Comparison of ENCODE assay signal across 15 cellular contexts in the genomic region with DNA sequence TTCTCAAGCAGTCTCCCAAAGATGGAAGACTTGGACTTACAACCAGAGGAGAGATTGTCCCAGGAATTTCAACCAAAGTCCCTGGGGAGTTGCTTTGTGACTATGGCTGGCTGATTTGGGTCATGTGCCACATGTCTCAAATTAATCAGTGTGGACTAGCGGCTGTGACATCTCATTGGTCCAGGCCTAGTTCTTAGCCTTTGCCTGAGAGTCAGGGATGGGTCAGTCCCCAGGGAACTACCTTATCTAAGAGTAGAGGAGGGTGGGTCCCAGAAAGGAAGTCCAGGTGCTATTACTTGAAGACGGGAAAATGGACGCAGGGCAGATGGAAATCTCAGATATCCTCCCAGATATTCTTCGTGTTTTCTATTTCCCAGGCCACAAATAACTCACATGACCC.
"Had no signal": no experiment of that assay in that cellular context is flagged by ENCODE, and none has a peak within 500 bp of the region (broad histone marks: within the 10 kb centered on the region; RNA-seq: fewer than 3 reads in every experiment).

No MANE protein-coding gene starts in this region.

- H3K4me1 ChIP-seq: upper lobe of left lung, uterus had no signal

- H3K36me3 ChIP-seq: left ventricle myocardium inferior, upper lobe of left lung, uterus had no signal

- DNase-seq: dorsolateral prefrontal cortex; effector CD8-positive, alpha-beta T cell; foreskin melanocyte; kidney; left cardiac atrium; left ventricle myocardium inferior; mesendoderm; naive thymus-derived CD4-positive, alpha-beta T cell; nephron progenitor cell; stimulated activated CD4-positive, alpha-beta T cell treated with anti-CD3 and anti-CD28 coated beads, Interleukin-4, amount 100 ng/mL, for 24 hours; upper lobe of left lung; uterus had no signal

- ATAC-seq: naive thymus-derived CD4-positive, alpha-beta T cell; stimulated activated memory B cell treated with anti-CD40 and anti-IgM and Interleukin-4, amounts not matched to agents 10 μg/mL and 1 μg/mL and 100 μg/mL, for 72 hours had no signal

- H2AFZ ChIP-seq: hepatocyte had no signal

- H3K27ac ChIP-seq: hepatocyte, left ventricle myocardium inferior, upper lobe of left lung, uterus had no signal

- H3K9me3 ChIP-seq: left ventricle myocardium inferior, upper lobe of left lung, uterus had no signal

- H3K4me2 ChIP-seq: hepatocyte had no signal

- H3K4me3 ChIP-seq: dorsolateral prefrontal cortex, hepatocyte, left ventricle myocardium inferior, lung, upper lobe of left lung, uterus had no signal

- H3K79me2 ChIP-seq: hepatocyte had no signal

- H3K27me3 ChIP-seq: hepatocyte, upper lobe of left lung, uterus had no signal
